11 cellular contexts compared by ENCODE assay signal in genomic region chr6:88388589-88388988, GRCh38.
"Had no signal": no experiment of that assay in that cellular context is flagged by ENCODE, and none has a peak within 500 bp of the region (broad histone marks: within the 10 kb centered on the region; RNA-seq: fewer than 3 reads in every experiment).

No MANE protein-coding gene starts in this region.

- H3K9ac ChIP-seq: GM23248 had no signal

- FAIRE-seq: H1, H54 had no signal

- H3K36me3 ChIP-seq: HAP-1 had no signal

- H3K4me3 ChIP-seq: GM23248, GM23338, HAP-1 had no signal

- H3K27ac ChIP-seq: GM23248 had no signal

- DNase-seq: GM23248, GOT3, H7, H9, HCEC 1CT, HFFc6 had no signal

- H3K4me2 ChIP-seq: GM23338 had no signal

- H2AFZ ChIP-seq: GM23248, GM23338 had no signal

- H3K4me1 ChIP-seq: HAP-1 had no signal

- ATAC-seq: GM23338, HCT116 had no signal
